Comparison of ENCODE assay signal across 15 cellular contexts in genomic region chr6:166563805-166564204, GRCh38.
"Had no signal": no experiment of that assay in that cellular context is flagged by ENCODE, and none has a peak within 500 bp of the region (broad histone marks: within the 10 kb centered on the region; RNA-seq: fewer than 3 reads in every experiment).

No MANE protein-coding gene starts in this region.

- H3K36me3 ChIP-seq: thoracic aorta, upper lobe of right lung had no signal

- DNase-seq: activated CD4-positive, alpha-beta T cell treated with anti-CD3 and anti-CD28 coated beads for 36 hours; activated CD4-positive, alpha-beta T cell treated with anti-CD3 and anti-CD28 coated beads, Interleukin-2, amount 50 U/mL, for 48 hours; foreskin keratinocyte; kidney; left lung; mammary epithelial cell; midbrain; occipital lobe; posterior cingulate gyrus; spleen; stimulated activated CD4-positive, alpha-beta T cell treated with anti-CD3 and anti-CD28 coated beads, Interleukin-4, amount 100 ng/mL, for 4 hours; upper lobe of right lung had no signal

- ATAC-seq: activated CD4-positive, alpha-beta T cell treated with anti-CD3 and anti-CD28 coated beads for 36 hours; foreskin keratinocyte; left lung; upper lobe of right lung; WTC11 had no signal

- H3K27me3 ChIP-seq: foreskin keratinocyte, left lung, spleen, upper lobe of right lung had no signal

- H3K27ac ChIP-seq: foreskin keratinocyte, spleen, upper lobe of right lung had no signal

- H3K4me3 ChIP-seq: left lung, spleen, thoracic aorta, upper lobe of right lung had no signal

- FAIRE-seq: kidney, TTC549 had no signal

- H3K9me3 ChIP-seq: left lung, thoracic aorta had no signal

- H3K4me1 ChIP-seq: upper lobe of right lung had no signal
